In the genomic region with DNA sequence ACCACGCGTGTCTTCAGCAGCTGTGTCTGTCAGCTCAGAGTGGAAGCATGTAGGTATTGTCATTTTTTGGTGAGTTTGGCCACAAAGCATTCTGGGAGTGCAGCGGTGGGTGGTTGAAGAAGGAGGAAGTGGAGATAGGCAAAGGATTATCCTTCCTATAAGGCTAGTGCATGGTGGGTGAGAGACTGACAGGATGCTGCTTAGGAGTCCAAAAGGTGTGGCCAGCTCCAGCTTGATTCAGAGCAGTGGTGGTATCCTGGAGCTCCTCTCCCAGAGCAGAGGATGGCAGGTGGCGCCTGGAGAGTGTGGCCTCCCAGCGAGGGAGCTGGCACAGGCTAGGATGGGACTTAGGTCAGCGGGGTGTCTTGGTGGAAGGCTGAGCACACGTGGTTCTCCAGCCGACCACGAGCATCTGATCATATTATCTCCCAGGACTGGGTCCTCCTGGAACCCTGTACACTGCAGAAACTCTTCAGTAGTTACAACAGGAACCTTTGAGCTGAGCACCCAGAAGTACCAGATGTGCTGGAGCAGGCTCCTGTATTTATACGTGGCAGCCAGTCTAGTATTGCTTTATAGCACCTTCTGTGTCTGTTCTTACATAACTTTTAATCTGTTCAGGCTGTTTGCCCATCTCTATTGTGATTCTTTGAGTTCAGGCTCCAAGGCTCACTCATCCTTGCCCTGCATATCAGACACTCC, we compare ENCODE assay signal across 8 cellular contexts. TPM values are rescaled to one million over a fixed set of nuclear protein-coding genes. Genes with fewer than 3 reads are reported as not detected.
DNase-seq lines count a peak whose midpoint lies in the region; ATAC-seq and TF ChIP-seq lines count a peak whose summit lies in the region.

No MANE protein-coding gene starts in this region.

- CTCF ChIA-PET in A673 (lab: Charles Lee) = interaction anchor here (1.3 kb wide), 1 partner anchor 40 kb away, joined by 5 read pairs; no protein-coding TSS in a partner anchor

- no peak overlapping the region for H3K4ac ChIP-seq in mesendoderm (ENCODE audit: low read depth, low read length)

- no peak overlapping the region for H3K23ac ChIP-seq in mesendoderm (ENCODE audit: low read length)

- no peak overlapping the region for H2AK5ac ChIP-seq in mesendoderm (ENCODE audit: low read length)

- peak; percentile 43 for DNase-seq in A673 (ENCODE audit: low spot score)
- DNase-seq in GM04503 (ENCODE audit: low read depth) = peak; percentile 43
- DNase-seq in NCI-H524 (lab: John Stamatoyannopoulos, UW) = peak; percentile 57 to 90
- peak; percentile 57 for DNase-seq in mesendoderm
- DNase-seq in D341Med (ENCODE audit: low spot score) = no peak
- no peak for DNase-seq in GOT3 (lab: John Stamatoyannopoulos, UW)

- no peak overlapping the region for H4K8ac ChIP-seq in mesendoderm (ENCODE audit: low read depth, low read length)

- H3K9ac ChIP-seq in mesendoderm (ENCODE audit: low read length) = no peak overlapping the region

- H3K27ac ChIP-seq in A673 (ENCODE audit: low read depth, low read length, poor library complexity, severe bottlenecking) = peak overlapping the region; percentile 38
- peak overlapping the region; percentile 8 for H3K27ac ChIP-seq in angular gyrus (ENCODE audit: low read depth, low read length)
- H3K27ac ChIP-seq in mesendoderm (ENCODE audit: low read depth, low read length) = no peak overlapping the region

- H3K18ac ChIP-seq in mesendoderm (ENCODE audit: low read length) = no peak overlapping the region

- H3K27me3 ChIP-seq in A673 (replicated peaks; ENCODE audit: insufficient read depth, low read depth, low read length, poor library complexity) = no peaks in the 10 kb centered on the region
- no peaks in the 10 kb centered on the region for H3K27me3 ChIP-seq in mesendoderm (ENCODE audit: insufficient read depth, low read length, poor library complexity)

- TF ChIP-seq CTCF in A673 (conservative IDR thresholded peaks at IDR 0.05; ENCODE audit: low read depth, low read length) = no peak

- ATAC-seq in GM18867 (IDR thresholded peaks at IDR 0.05; ENCODE audit: unreplicated experiment) = no peak

- no CpG with 5 or more reads among the region's 10 CpGs for WGBS in mesendoderm (ENCODE audit: extremely low coverage, insufficient coverage, low lambda C conversion rate)

- H2BK15ac ChIP-seq in mesendoderm (replicated peaks; ENCODE audit: low read depth) = no peak overlapping the region

- no peaks in the 10 kb centered on the region for H3K9me3 ChIP-seq in A673 (ENCODE audit: low read depth, low read length, poor library complexity, severe bottlenecking)

- no peak overlapping the region for H3K56ac ChIP-seq in mesendoderm (ENCODE audit: low read length)

- peaks cover 27% of the 10 kb centered on the region for H3K79me1 ChIP-seq in mesendoderm (ENCODE audit: low read length)

- POLR2A ChIA-PET in A673 (lab: Charles Lee; ENCODE audit: low non-redundant PET) = no interaction called here

- no peak overlapping the region for H2BK5ac ChIP-seq in mesendoderm (ENCODE audit: low read length)

- peaks cover 51% of the 10 kb centered on the region for H3K4me1 ChIP-seq in A673 (ENCODE audit: insufficient read depth, low read length, poor library complexity, severe bottlenecking)
- H3K4me1 ChIP-seq in mesendoderm (ENCODE audit: control insufficient read depth, low read depth, low read length) = no peaks in the 10 kb centered on the region

- H3K4me3 ChIP-seq in A673 (ENCODE audit: low read depth, low read length, poor library complexity, severe bottlenecking) = no peak overlapping the region
- no peak overlapping the region for H3K4me3 ChIP-seq in mesendoderm (ENCODE audit: low read length)

- H3K79me2 ChIP-seq in mesendoderm (ENCODE audit: control insufficient read depth, insufficient read depth, low read length) = peaks cover 41% of the 10 kb centered on the region

- intact Hi-C loops in A673 (cut with micrococcal nuclease; ENCODE audit: unreplicated experiment) = loop anchor here (2.0 kb wide), 1 partner anchor 35 kb away; no protein-coding TSS in a partner anchor

- no TSS peak for BruUV-seq in A673 (replicated peaks; lab: Mats Ljungman, UMichigan)

- H3K36me3 ChIP-seq in A673 (ENCODE audit: insufficient read depth, low read length, poor library complexity, severe bottlenecking) (peaks cover 20% of the 10 kb centered on the region), mesendoderm (ENCODE audit: control insufficient read depth, insufficient read depth, low read length) (peaks cover 5% of the 10 kb centered on the region)

- no peak overlapping the region for H2BK120ac ChIP-seq in mesendoderm (ENCODE audit: low read depth, low read length)

- no peak overlapping the region for H3K4me2 ChIP-seq in mesendoderm (ENCODE audit: low read length)

- no peak overlapping the region for H4K5ac ChIP-seq in mesendoderm (ENCODE audit: low read length)

RNA-seq across cellular contexts. Expression of a gene that starts 29.6 kb away (rescaled TPM):
- 34.3 and 34.4 TPM in 2 replicates for total RNA-seq in A673 (2021)
- polyA plus RNA-seq in mesendoderm (2013, experiment 1 of 2) = 34.7 TPM
- 36.0 TPM for polyA plus RNA-seq in mesendoderm (2013, experiment 2 of 2)

RNA-seq across cellular contexts. Expression of a gene that starts 31.6 kb away (rescaled TPM):
- 0.58 and 1.5 TPM in 2 replicates for total RNA-seq in A673 (2021)
- 0.45 TPM for polyA plus RNA-seq in mesendoderm (2013, experiment 1 of 2)
- 0.42 TPM for polyA plus RNA-seq in mesendoderm (2013, experiment 2 of 2)

RNA-seq across cellular contexts. Expression of a gene that starts 44.4 kb away (rescaled TPM):
- 59.5 and 63.9 TPM in 2 replicates for total RNA-seq in A673 (2021)
- polyA plus RNA-seq in mesendoderm (2013, experiment 1 of 2) = 35.2 TPM
- 37.9 TPM for polyA plus RNA-seq in mesendoderm (2013, experiment 2 of 2)

RNA-seq across cellular contexts. Expression of a gene that starts 58.5 kb away (rescaled TPM):
- total RNA-seq in A673 (2021) = 84.1 and 105 TPM in 2 replicates
- 52.0 TPM for polyA plus RNA-seq in mesendoderm (2013, experiment 1 of 2)
- 62.0 TPM for polyA plus RNA-seq in mesendoderm (2013, experiment 2 of 2)

Comparison
In these comparisons a context has a peak if more than half of its experiments do, and no peak if none do; other contexts are left out.
1. DNase-seq: peak in A673 (single experiment), GM04503 (single experiment), NCI-H524 (2 of 2) and mesendoderm (single experiment); none in D341Med (single experiment) and GOT3 (single experiment).